19 cellular contexts compared by ENCODE assay signal in the genomic region with DNA sequence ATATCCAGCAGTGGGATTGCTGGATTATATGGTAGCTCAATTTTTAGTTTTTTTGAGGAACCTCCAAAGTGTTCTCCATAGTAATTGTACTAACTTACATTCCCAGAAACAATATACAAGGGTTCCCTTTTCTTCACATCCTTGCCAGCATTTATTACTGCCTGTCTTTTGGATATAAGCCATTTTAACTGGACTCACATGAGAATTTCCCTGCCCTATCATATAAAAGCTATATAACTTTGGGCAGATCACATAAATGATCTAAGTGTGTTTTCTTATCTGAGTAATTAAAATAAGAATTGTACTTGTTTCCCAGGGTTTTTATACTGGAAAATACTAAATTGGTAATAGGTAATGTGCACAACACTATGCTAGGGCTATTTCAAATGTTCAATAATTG. TPM values are rescaled to one million over a fixed set of nuclear protein-coding genes. Genes with fewer than 3 reads are reported as not detected.
DNase-seq lines count a peak whose midpoint lies in the region; ATAC-seq, FAIRE-seq and TF ChIP-seq lines count a peak whose summit lies in the region.
"Had no signal": no experiment of that assay in that cellular context is flagged by ENCODE, and none has a peak within 500 bp of the region (broad histone marks: within the 10 kb centered on the region; RNA-seq: fewer than 3 reads in every experiment).

No MANE protein-coding gene starts in this region.

- H3K9me3 ChIP-seq in HepG2 (ENCODE audit: low read length) = no peaks in the 10 kb centered on the region
- H3K9me3 ChIP-seq in right lobe of liver = no peaks in the 10 kb centered on the region
- no peaks in the 10 kb centered on the region for H3K9me3 ChIP-seq in mucosa of descending colon
- H3K9me3 ChIP-seq: A549, BE2C had no signal

- DNase-seq in HepG2 (ENCODE audit: low spot score) (no peak), right lobe of liver (no peak), mucosa of descending colon (no peak), DMS 273 (lab: John Stamatoyannopoulos, UW; ENCODE audit: unreplicated experiment) (no peak)
- DNase-seq: BE2C; C1 segment of cervical spinal cord; CD4-positive, alpha-beta memory T cell; CD4-positive, CD25-positive, alpha-beta regulatory T cell; CD8-positive, alpha-beta memory T cell; COR-L47; DMS79 treated with DMSO at 0.1 percent for 48 hours; GF-D8 had no signal

- POLR2A ChIA-PET in HepG2 (lab: Yijun Ruan, JAX) = no interaction called here

- ATAC-seq in HepG2 (no peak), right lobe of liver (no peak), mucosa of descending colon (peak; percentile 51), HG02970 (IDR thresholded peaks at IDR 0.05; ENCODE audit: low FRiP score, unreplicated experiment) (no peak)
- ATAC-seq: A549 had no signal

- no peaks in the 10 kb centered on the region for H3K79me2 ChIP-seq in HepG2 (ENCODE audit: insufficient read depth, low read length)

- TF ChIP-seq CTCF in HepG2 (CRISPR knock-in tag; IDR thresholded peaks at IDR 0.05) = no peak
- no peak for TF ChIP-seq CTCF in right lobe of liver (IDR thresholded peaks at IDR 0.05)
- TF ChIP-seq CTCF in mucosa of descending colon (IDR thresholded peaks at IDR 0.05) = no peak

- TF ChIP-seq POLR2A in HepG2 (IDR thresholded peaks at IDR 0.05; ENCODE audit: insufficient read depth in 1 of 2, low read depth in 2 of 2, low read length in 2 of 2) (no peak), right lobe of liver (IDR thresholded peaks at IDR 0.05) (no peak)

- no peak for TF ChIP-seq EP300 in HepG2 (IDR thresholded peaks at IDR 0.05; ENCODE audit: low read depth in 2 of 2, low read length in 2 of 2)
- no peak for TF ChIP-seq EP300 in HepG2 (CRISPR knock-in tag; IDR thresholded peaks at IDR 0.05; ENCODE audit: borderline replicate concordance)

- H3K27me3 ChIP-seq in HepG2 (ENCODE audit: control insufficient read depth in 1 of 2, insufficient read depth in 2 of 2, low read length in 2 of 2) (no peaks in the 10 kb centered on the region), right lobe of liver (no peaks in the 10 kb centered on the region)
- H3K27me3 ChIP-seq: BE2C had no signal

- BruUV-seq in HepG2 (replicated peaks; lab: Mats Ljungman, UMichigan) = no TSS peak

- H4K20me1 ChIP-seq in HepG2 (ENCODE audit: insufficient read depth, low read length) = no peaks in the 10 kb centered on the region

- no peak overlapping the region for H3K27ac ChIP-seq in HepG2 (ENCODE audit: extremely low read length, insufficient read depth, low read length)
- H3K27ac ChIP-seq in right lobe of liver = no peak overlapping the region
- H3K27ac ChIP-seq: 22Rv1, A549, BLaER1 had no signal

- H3K9ac ChIP-seq in HepG2 (ENCODE audit: insufficient read depth, low read depth, low read length) = no peak overlapping the region
- H3K9ac ChIP-seq: BLaER1 had no signal

- in situ Hi-C loops in HepG2 (cut with HindIII; ENCODE audit: extremely low pct_ligation_motif_present, low pct_unique_long_range_greater_than_20kb) = no loop called here

- H3K4me1 ChIP-seq in HepG2 (ENCODE audit: insufficient read depth, low read length) (no peaks in the 10 kb centered on the region), right lobe of liver (peaks cover 0 to 6% (median 2%) of the 10 kb centered on the region in 4 donors), mucosa of descending colon (ENCODE audit: low read depth) (no peaks in the 10 kb centered on the region)
- H3K4me1 ChIP-seq: A549, BE2C, BLaER1 had no signal

- H3K4me3 ChIP-seq in HepG2 (replicated peaks in 1 of 3; ENCODE audit: insufficient read depth in 1 of 3, low read depth in 2 of 3, low read length in 3 of 3) (no peak overlapping the region), right lobe of liver (no peak overlapping the region), mucosa of descending colon (no peak overlapping the region)
- H3K4me3 ChIP-seq: A549, BLaER1 had no signal

- no peak overlapping the region for H2AFZ ChIP-seq in HepG2 (ENCODE audit: low read length)

- no peak for TF ChIP-seq RAD21 in HepG2 (CRISPR knock-in tag; IDR thresholded peaks at IDR 0.05)

- FAIRE-seq in HepG2 (lab: Jason Lieb, UNC) = peak; percentile 34
- peak; percentile 21 for FAIRE-seq in islet of Langerhans (lab: Jason Lieb, UNC)
- FAIRE-seq: G401.6, GM12892 had no signal

- H3K4me2 ChIP-seq in HepG2 (ENCODE audit: low read depth, low read length) = no peak overlapping the region
- H3K4me2 ChIP-seq: A549, BLaER1 had no signal

- CTCF ChIA-PET in HepG2 (lab: Yijun Ruan, JAX; ENCODE audit: low intra/inter-chr PET ratio, low total read pairs) = no interaction called here

- intact Hi-C loops in HepG2 (cut with micrococcal nuclease; ENCODE audit: unreplicated experiment) (no loop called here), right lobe of liver (cut with DNase I) (no loop called here), mucosa of descending colon (cut with DNase I, micrococcal nuclease) (no loop called here)

- H3K36me3 ChIP-seq in HepG2 (replicated peaks in 1 of 2; ENCODE audit: control insufficient read depth in 1 of 2, insufficient read depth in 2 of 2, low read length in 2 of 2) (no peaks in the 10 kb centered on the region), right lobe of liver (no peaks in the 10 kb centered on the region), mucosa of descending colon (ENCODE audit: low read depth) (no peaks in the 10 kb centered on the region)
- H3K36me3 ChIP-seq: BE2C, BLaER1 had no signal

TF ChIP-seq in HepG2, 621 proteins besides CTCF, POLR2A, EP300 and RAD21:
- TF ChIP-seq ZNF292 (CRISPR knock-in tag; IDR thresholded peaks at IDR 0.05; ENCODE audit: borderline replicate concordance, low read depth) (no peak), ZNF788 (CRISPR knock-in tag; IDR thresholded peaks at IDR 0.05; ENCODE audit: borderline replicate concordance) (no peak), ZNF20 (CRISPR knock-in tag; IDR thresholded peaks at IDR 0.05) (no peak), ZNF713 (CRISPR knock-in tag; IDR thresholded peaks at IDR 0.05) (no peak), ZNF644 (CRISPR knock-in tag; IDR thresholded peaks at IDR 0.05; ENCODE audit: low read depth) (no peak), MIER3 (CRISPR knock-in tag; IDR thresholded peaks at IDR 0.05; ENCODE audit: borderline replicate concordance) (no peak), ZZZ3 (CRISPR knock-in tag; IDR thresholded peaks at IDR 0.05; ENCODE audit: borderline replicate concordance) (no peak), SIX1 (CRISPR knock-in tag; IDR thresholded peaks at IDR 0.05; ENCODE audit: borderline replicate concordance) (no peak), ZNF672 (CRISPR knock-in tag; IDR thresholded peaks at IDR 0.05) (no peak), ZNF776 (CRISPR knock-in tag; IDR thresholded peaks at IDR 0.05) (no peak)
- TF ChIP-seq, protein P1, sequence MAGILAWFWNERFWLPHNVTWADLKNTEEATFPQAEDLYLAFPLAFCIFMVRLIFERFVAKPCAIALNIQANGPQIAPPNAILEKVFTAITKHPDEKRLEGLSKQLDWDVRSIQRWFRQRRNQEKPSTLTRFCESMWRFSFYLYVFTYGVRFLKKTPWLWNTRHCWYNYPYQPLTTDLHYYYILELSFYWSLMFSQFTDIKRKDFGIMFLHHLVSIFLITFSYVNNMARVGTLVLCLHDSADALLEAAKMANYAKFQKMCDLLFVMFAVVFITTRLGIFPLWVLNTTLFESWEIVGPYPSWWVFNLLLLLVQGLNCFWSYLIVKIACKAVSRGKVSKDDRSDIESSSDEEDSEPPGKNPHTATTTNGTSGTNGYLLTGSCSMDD (CRISPR knock-in tag; IDR thresholded peaks at IDR 0.05) = no peak
TF ChIP-seq in HepG2: peak in this region for 0.

RNA-seq across cellular contexts. Expression of a gene that starts 25.4 kb away (rescaled TPM):
- 13.9 and 28.0 TPM in 2 replicates for total RNA-seq in HepG2 (2016; rRNA removed; fragmentation: Illumina TruSeq; extraction: Trizol)
- 6.0 and 6.2 TPM in 2 replicates for total RNA-seq in HepG2 (2016; cell fraction: cytosol; rRNA removed; fragmentation: Illumina TruSeq; extraction: Trizol; ENCODE audit: low read depth)
- 14.5 and 27.0 TPM in 2 replicates for total RNA-seq in HepG2 (2016; cell fraction: insoluble cytoplasmic fraction; rRNA removed; fragmentation: Illumina TruSeq; extraction: Trizol)
- 4.4 and 5.0 TPM in 2 replicates for total RNA-seq in HepG2 (2016; cell fraction: membrane; rRNA removed; fragmentation: Illumina TruSeq; extraction: Trizol)
- 9.6 and 12.3 TPM in 2 replicates for total RNA-seq in HepG2 (2016; cell fraction: nucleus; rRNA removed; fragmentation: Illumina TruSeq; extraction: Trizol)
- 5.3 and 7.3 TPM in 2 replicates for polyA plus RNA-seq in HepG2 (2011; rRNA removed)
- polyA plus RNA-seq in HepG2 (2011; cell fraction: cytosol; rRNA removed) = 2.6 and 4.3 TPM in 2 replicates
- 2.9 and 3.3 TPM in 2 replicates for polyA plus RNA-seq in HepG2 (2011; cell fraction: nucleus; rRNA removed)
- 7.8 and 9.6 TPM in 2 replicates for polyA plus RNA-seq in HepG2 (2012)
- 1.9 and 2.5 TPM in 2 replicates for polyA plus RNA-seq in HepG2 (2016; cell fraction: cytosol; fragmentation: Illumina TruSeq; extraction: Trizol; ENCODE audit: low read depth)
- polyA plus RNA-seq in HepG2 (2016; cell fraction: insoluble cytoplasmic fraction; fragmentation: Illumina TruSeq; extraction: Trizol; ENCODE audit: low read depth) = 18.7 and 22.2 TPM in 2 replicates
- polyA plus RNA-seq in HepG2 (2016; cell fraction: membrane; fragmentation: Illumina TruSeq; extraction: Trizol; ENCODE audit: low read depth) = 2.0 and 2.8 TPM in 2 replicates
- polyA plus RNA-seq in HepG2 (2016; cell fraction: nucleus; fragmentation: Illumina TruSeq; extraction: Trizol; ENCODE audit: insufficient read depth, low read depth) = 9.0 and 11.5 TPM in 2 replicates
- 2.7 and 10.9 TPM in 2 replicates for polyA minus RNA-seq in HepG2 (2011; rRNA and poly(A)+ RNA removed; ENCODE audit: low replicate concordance)
- 5.8 and 8.5 TPM in 2 replicates for polyA minus RNA-seq in HepG2 (2011; cell fraction: cytosol; rRNA and poly(A)+ RNA removed)
- 8.4 and 10.7 TPM in 2 replicates for polyA minus RNA-seq in HepG2 (2011; cell fraction: nucleus; rRNA and poly(A)+ RNA removed)
- total RNA-seq in right lobe of liver = 10 to 100 TPM; 14.3 to 25.3 (median 20.0) TPM
- 10 to 100 TPM; 23.5 to 27.7 (median 24.0) TPM for total RNA-seq in mucosa of descending colon
